8 cellular contexts compared by ENCODE assay signal in the genomic region with DNA sequence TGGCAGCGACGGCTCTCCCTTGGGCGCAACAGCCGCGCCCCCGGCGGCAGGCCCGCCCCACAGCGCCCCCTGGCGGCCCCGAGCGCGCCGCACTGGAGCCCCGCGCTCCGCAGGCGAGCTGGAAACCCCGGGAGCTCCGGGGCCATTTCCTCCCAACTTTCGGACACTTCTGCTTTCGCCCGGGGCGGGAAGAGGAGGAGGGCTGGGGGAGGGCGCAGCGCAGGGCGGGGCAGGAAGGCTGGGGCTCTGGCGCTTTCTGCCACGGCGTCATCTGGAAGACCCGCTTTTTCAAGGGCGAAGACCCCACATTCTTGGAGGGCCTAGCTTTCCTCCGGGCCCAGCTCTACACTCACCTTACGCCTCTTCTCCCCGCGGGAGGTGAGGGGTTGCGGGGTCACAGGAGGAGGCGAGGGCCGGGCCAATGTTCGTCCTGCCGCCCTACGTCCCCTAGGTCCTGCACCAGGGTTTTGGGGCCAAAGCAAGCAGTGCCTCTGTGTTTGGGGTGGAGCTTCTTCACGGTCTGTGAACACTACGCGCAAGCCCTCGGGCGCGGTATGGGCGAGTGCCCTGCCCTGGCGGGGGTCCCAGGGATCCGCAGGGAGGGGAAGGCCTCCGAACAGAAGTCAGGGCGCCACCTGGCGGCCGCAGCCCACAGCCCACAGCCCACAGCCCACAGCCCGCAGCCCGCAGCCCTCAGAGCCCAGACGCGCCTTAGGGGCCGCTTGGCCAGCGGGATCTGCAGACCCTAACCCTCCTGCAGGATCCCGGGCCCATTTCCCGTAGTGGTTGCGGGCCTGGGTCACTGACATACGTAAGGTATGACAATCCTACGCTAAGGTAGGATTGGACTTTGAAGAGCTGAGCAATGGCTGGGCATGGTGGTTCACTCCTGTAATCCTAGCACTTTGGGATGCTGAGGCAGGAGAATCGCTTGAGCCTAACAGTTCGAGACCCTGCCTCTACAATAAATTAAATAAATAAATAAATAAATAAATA. TPM values are rescaled to one million over a fixed set of nuclear protein-coding genes. Genes with fewer than 3 reads are reported as not detected.
DNase-seq lines count a peak whose midpoint lies in the region; ATAC-seq and TF ChIP-seq lines count a peak whose summit lies in the region.

No MANE protein-coding gene starts in this region.

- H3K36me3 Mint-ChIP-seq in HFFc6 (ENCODE audit: low read depth) (no peaks in the 10 kb centered on the region), glutamatergic neuron (ENCODE audit: unreplicated experiment) (no peaks in the 10 kb centered on the region), osteocyte (ENCODE audit: unreplicated experiment) (no peaks in the 10 kb centered on the region)
- no peaks in the 10 kb centered on the region for H3K36me3 Mint-ChIP-seq in activated naive CD4-positive, alpha-beta T cell treated with anti-CD3 and anti-CD28 coated beads, Interleukin-2, amount 50 U/mL, for 72 hours

- H3K9me3 Mint-ChIP-seq in HFFc6 (no peaks in the 10 kb centered on the region), glutamatergic neuron (ENCODE audit: unreplicated experiment) (no peaks in the 10 kb centered on the region), osteocyte (ENCODE audit: unreplicated experiment) (no peaks in the 10 kb centered on the region)
- no peaks in the 10 kb centered on the region for H3K9me3 Mint-ChIP-seq in activated naive CD4-positive, alpha-beta T cell treated with anti-CD3 and anti-CD28 coated beads, Interleukin-2, amount 50 U/mL, for 72 hours

- H3K27ac Mint-ChIP-seq in HFFc6 (peak overlapping the region; percentile 95), glutamatergic neuron (ENCODE audit: unreplicated experiment) (no peak overlapping the region), osteocyte (ENCODE audit: unreplicated experiment) (peak overlapping the region; percentile 93)
- H3K27ac Mint-ChIP-seq in activated naive CD4-positive, alpha-beta T cell treated with anti-CD3 and anti-CD28 coated beads, Interleukin-2, amount 50 U/mL, for 72 hours, result peak overlapping the region; percentile 59 to 72

- H3K27ac ChIP-seq in SK-N-SH (ENCODE audit: low read depth in 2 of 2, low read length in 1 of 2) (peak overlapping the region in 1 of 2 experiments; percentile 76; a peak in 2 of 4 replicates), thoracic aorta (peak overlapping the region; percentile 87 to 95)

- CTCF ChIA-PET in SK-N-SH (lab: Yijun Ruan, JAX), result interaction anchor here (0.6 to 15.8 kb wide), 147 partner anchors 8 to 834 kb away, joined by 3 to 298 read pairs (median 5); a partner anchor contains a TSS

- peak; percentile 65 for TF ChIP-seq RAD21 in SK-N-SH (IDR thresholded peaks at IDR 0.05; ENCODE audit: low read length)

- H3K27me3 ChIP-seq in SK-N-SH (ENCODE audit: insufficient read depth) (no peaks in the 10 kb centered on the region), thoracic aorta (replicated peaks; ENCODE audit: insufficient read depth) (no peaks in the 10 kb centered on the region)

- TF ChIP-seq CTCF in HFFc6 (IDR thresholded peaks at IDR 0.05) (peak; percentile 87), SK-N-SH (IDR thresholded peaks at IDR 0.05) (peak; percentile 82), glutamatergic neuron (IDR thresholded peaks at IDR 0.05; ENCODE audit: partially characterized antibody, unreplicated experiment) (peak; percentile 95), osteocyte (IDR thresholded peaks at IDR 0.05) (peak; percentile 85), thoracic aorta (IDR thresholded peaks at IDR 0.05) (peak; percentile 88)

- H3K36me3 ChIP-seq in SK-N-SH (replicated peaks in 1 of 2; ENCODE audit: control insufficient read depth in 1 of 2, insufficient read depth in 2 of 2, low read length in 1 of 2), result no peaks in the 10 kb centered on the region
- no peaks in the 10 kb centered on the region for H3K36me3 ChIP-seq in thoracic aorta

- peaks cover 12% of the 10 kb centered on the region for H3K4me1 Mint-ChIP-seq in HFFc6 (ENCODE audit: low read depth)
- H3K4me1 Mint-ChIP-seq in glutamatergic neuron (ENCODE audit: low read depth, unreplicated experiment), result no peaks in the 10 kb centered on the region
- peaks cover 5% of the 10 kb centered on the region for H3K4me1 Mint-ChIP-seq in osteocyte (ENCODE audit: unreplicated experiment)

- H3K9me3 ChIP-seq in SK-N-SH (no peaks in the 10 kb centered on the region), thoracic aorta (no peaks in the 10 kb centered on the region)

- peaks cover 3% of the 10 kb centered on the region; the same call in 1 of the 2 replicates for H3K27me3 Mint-ChIP-seq in HFFc6 (ENCODE audit: insufficient read depth)
- H3K27me3 Mint-ChIP-seq in glutamatergic neuron (ENCODE audit: unreplicated experiment), result peaks cover 1% of the 10 kb centered on the region
- H3K27me3 Mint-ChIP-seq in osteocyte (ENCODE audit: unreplicated experiment), result peaks cover 7% of the 10 kb centered on the region

- peak overlapping the region; percentile 97 for H3K4me2 ChIP-seq in SK-N-SH

- DNase-seq in GM04504 (ENCODE audit: low read depth) (peak; percentile 76), HFFc6 (peak; percentile 83), MV-4-11 (lab: John Stamatoyannopoulos, UW) (peak; percentile 81), SK-N-SH (peak; percentile 93), glutamatergic neuron (peak; percentile 96), osteocyte (ENCODE audit: extremely low spot score, unreplicated experiment) (peak; percentile 98), thoracic aorta (ENCODE audit: low spot score) (peak; percentile 74)
- DNase-seq in activated naive CD4-positive, alpha-beta T cell treated with anti-CD3 and anti-CD28 coated beads, Interleukin-2, amount 50 U/mL, for 72 hours (ENCODE audit: low spot score in 2 of 2), result peak; percentile 86 to 93

- POLR2A ChIA-PET in SK-N-SH (lab: Yijun Ruan, JAX), result interaction anchor here (1.0 to 2.5 kb wide), 2 partner anchors 217 to 322 kb away, joined by 3 to 15 read pairs; a partner anchor contains a TSS

- WGBS in SK-N-SH (ENCODE audit: low lambda C conversion rate), result 1% methylated on average over 33 of the region's 68 CpGs

- H3K4me3 ChIP-seq in SK-N-SH (ENCODE audit: low read depth in 2 of 2, low read length in 1 of 2), result peak overlapping the region; percentile 64 to 91
- peak overlapping the region; percentile 86 for H3K4me3 ChIP-seq in thoracic aorta

- H2AFZ ChIP-seq in SK-N-SH (ENCODE audit: low read depth), result peak overlapping the region; percentile 99

- H3K4me3 Mint-ChIP-seq in HFFc6, result peak overlapping the region; percentile 89
- peak overlapping the region; percentile 87 for H3K4me3 Mint-ChIP-seq in glutamatergic neuron (ENCODE audit: unreplicated experiment)
- peak overlapping the region; percentile 86 for H3K4me3 Mint-ChIP-seq in osteocyte (ENCODE audit: unreplicated experiment)

- peak; percentile 87 to 94 for ATAC-seq in activated naive CD4-positive, alpha-beta T cell treated with anti-CD3 and anti-CD28 coated beads, Interleukin-2, amount 50 U/mL, for 72 hours
- ATAC-seq in thoracic aorta (ENCODE audit: insufficient number of reproducible peaks, low FRiP score, low read depth), result peak; percentile 91

- H3K4me1 ChIP-seq in SK-N-SH (ENCODE audit: control insufficient read depth in 1 of 2, insufficient read depth in 2 of 2, low read depth in 1 of 2, low read length in 1 of 2), result peaks cover 0 to 3% of the 10 kb centered on the region in 2 experiments; a peak in 1 of 4 replicates
- H3K4me1 ChIP-seq in thoracic aorta (ENCODE audit: control insufficient read depth in 1 of 2, low read depth in 2 of 2), result peaks cover 0 to 3% of the 10 kb centered on the region in 2 donors

- H3K79me2 ChIP-seq in SK-N-SH (ENCODE audit: insufficient read depth), result no peaks in the 10 kb centered on the region

- no peaks in the 10 kb centered on the region for H3F3A ChIP-seq in SK-N-SH (replicated peaks; ENCODE audit: insufficient read depth)

- H4K20me1 ChIP-seq in SK-N-SH (ENCODE audit: insufficient read depth), result no peaks in the 10 kb centered on the region

- no peaks in the 10 kb centered on the region for H3K9me2 ChIP-seq in SK-N-SH

- peak overlapping the region; percentile 82 for H3K9ac ChIP-seq in SK-N-SH

- no peak for TF ChIP-seq EP300 in SK-N-SH (IDR thresholded peaks at IDR 0.05; ENCODE audit: borderline replicate concordance in 1 of 2, low read depth in 1 of 2, low read length in 1 of 2)

TF ChIP-seq in SK-N-SH, 30 proteins besides CTCF, POLR2A, EP300 and RAD21 (continues in another document):
- TF ChIP-seq, protein P1, sequence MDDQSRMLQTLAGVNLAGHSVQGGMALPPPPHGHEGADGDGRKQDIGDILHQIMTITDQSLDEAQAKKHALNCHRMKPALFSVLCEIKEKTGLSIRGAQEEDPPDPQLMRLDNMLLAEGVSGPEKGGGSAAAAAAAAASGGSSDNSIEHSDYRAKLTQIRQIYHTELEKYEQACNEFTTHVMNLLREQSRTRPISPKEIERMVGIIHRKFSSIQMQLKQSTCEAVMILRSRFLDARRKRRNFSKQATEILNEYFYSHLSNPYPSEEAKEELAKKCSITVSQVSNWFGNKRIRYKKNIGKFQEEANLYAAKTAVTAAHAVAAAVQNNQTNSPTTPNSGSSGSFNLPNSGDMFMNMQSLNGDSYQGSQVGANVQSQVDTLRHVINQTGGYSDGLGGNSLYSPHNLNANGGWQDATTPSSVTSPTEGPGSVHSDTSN (IDR thresholded peaks at IDR 0.05), result 0 out of 2 replicates have a peak, but pooled peaks have one; percentile 16
- TF ChIP-seq NRF1 (IDR thresholded peaks at IDR 0.05; ENCODE audit: low read depth, low read length), result peak; percentile 12; the same call in 1 of the 2 replicates
- TF ChIP-seq SMC3 (IDR thresholded peaks at IDR 0.05; ENCODE audit: low read depth, low read length), result peak; percentile 84

RNA-seq across cellular contexts. Expression of a gene that starts 31.1 kb away (rescaled TPM):
- total RNA-seq in HFFc6 (2021; fragmentation: NEBNext Ultra II Directional; extraction: Animal tissue kit (Norgen Biotek cat#: 25700)), result 1 to 10 TPM in 5 of 6 experiments, under 1 TPM in 1; 0.71 to 8.0 (median 7.0) TPM
- not detected in 2 replicates for polyA plus RNA-seq in SK-N-SH (2012; rRNA removed)
- not detected in 2 replicates for polyA plus RNA-seq in SK-N-SH (2012; cell fraction: cytosol; rRNA removed)
- polyA plus RNA-seq in SK-N-SH (2012; cell fraction: nucleus; rRNA removed), result 0.02 TPM in 1 of 2 replicates, not detected in the other
- not detected for total RNA-seq in activated naive CD4-positive, alpha-beta T cell treated with anti-CD3 and anti-CD28 coated beads, Interleukin-2, amount 50 U/mL, for 72 hours
- total RNA-seq in glutamatergic neuron (ENCODE audit: unreplicated experiment) (not detected), osteocyte (0.21 and 0.24 TPM in 2 replicates), thoracic aorta (not detected)

RNA-seq across cellular contexts. Expression of a gene that starts 31.2 kb away (rescaled TPM):
- total RNA-seq in HFFc6 (2021; fragmentation: NEBNext Ultra II Directional; extraction: Animal tissue kit (Norgen Biotek cat#: 25700)), result 1 to 10 TPM in 4 of 6 experiments, under 1 TPM in 2; 0.45 to 5.8 (median 4.6) TPM
- not detected in 2 replicates for polyA plus RNA-seq in SK-N-SH (2012; rRNA removed)
- polyA plus RNA-seq in SK-N-SH (2012; cell fraction: cytosol; rRNA removed), result 0.01 TPM in 1 of 2 replicates, not detected in the other
- 0.04 TPM in 1 of 2 replicates, not detected in the other for polyA plus RNA-seq in SK-N-SH (2012; cell fraction: nucleus; rRNA removed)
- total RNA-seq in activated naive CD4-positive, alpha-beta T cell treated with anti-CD3 and anti-CD28 coated beads, Interleukin-2, amount 50 U/mL, for 72 hours, result not detected
- total RNA-seq in glutamatergic neuron (ENCODE audit: unreplicated experiment) (0.15 TPM), osteocyte (0.21 TPM in 1 of 2 replicates, not detected in the other), thoracic aorta (not detected)
